In the genomic region with DNA sequence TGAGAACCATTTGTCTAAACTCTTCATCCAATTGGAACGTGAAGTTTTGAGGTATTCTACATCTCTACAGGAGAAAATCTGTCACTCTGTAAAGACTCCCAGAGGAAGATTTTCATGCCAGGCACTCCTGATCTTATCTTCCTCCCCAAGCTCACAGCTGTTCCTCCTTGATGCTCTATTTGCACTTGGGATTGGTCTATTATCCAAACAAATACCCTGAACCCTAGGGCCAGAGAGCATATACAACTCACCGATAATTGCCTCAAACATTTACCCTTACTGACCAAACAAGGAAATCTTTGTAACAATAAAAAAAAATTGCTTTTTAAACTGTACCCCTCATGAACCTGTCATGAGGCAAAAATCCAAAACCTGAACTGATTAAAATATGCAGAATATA, we compare ENCODE assay signal across 16 cellular contexts.
DNase-seq lines count a peak whose midpoint lies in the region; ATAC-seq lines count a peak whose summit lies in the region.
"Had no signal": no experiment of that assay in that cellular context is flagged by ENCODE, and none has a peak within 500 bp of the region (broad histone marks: within the 10 kb centered on the region; RNA-seq: fewer than 3 reads in every experiment).

No MANE protein-coding gene starts in this region.

- H3K9me3 Mint-ChIP-seq in activated T-cell treated with anti-CD3 and anti-CD28 coated beads, Interleukin-2, amount 50 U/mL, for 72 hours: no peaks in the 10 kb centered on the region
- H3K9me3 Mint-ChIP-seq: T-cell had no signal

- no peak overlapping the region for H2BK120ac ChIP-seq in mesendoderm (ENCODE audit: low read depth, low read length)

- no peak overlapping the region for H3K18ac ChIP-seq in mesendoderm (ENCODE audit: low read length)

- H4K5ac ChIP-seq in mesendoderm (ENCODE audit: low read length): no peak overlapping the region

- no peak overlapping the region for H3K4me3 ChIP-seq in mesendoderm (ENCODE audit: low read length)
- H3K4me3 ChIP-seq: K562 had no signal

- H3K36me3 Mint-ChIP-seq in activated T-cell treated with anti-CD3 and anti-CD28 coated beads, Interleukin-2, amount 50 U/mL, for 72 hours (ENCODE audit: insufficient read depth in 2 of 2): no peaks in the 10 kb centered on the region
- H3K36me3 Mint-ChIP-seq: T-cell had no signal

- no peaks in the 10 kb centered on the region for H3K36me3 ChIP-seq in mesendoderm (ENCODE audit: control insufficient read depth, insufficient read depth, low read length)

- H3K4me1 ChIP-seq in mesendoderm (ENCODE audit: control insufficient read depth, low read depth, low read length): no peaks in the 10 kb centered on the region

- no peak overlapping the region for H3K9ac ChIP-seq in mesendoderm (ENCODE audit: low read length)
- H3K9ac ChIP-seq: SK-N-SH had no signal

- no peak overlapping the region for H2AK5ac ChIP-seq in mesendoderm (ENCODE audit: low read length)

- no peak overlapping the region for H3K23ac ChIP-seq in mesendoderm (ENCODE audit: low read length)

- no peaks in the 10 kb centered on the region for H3K79me2 ChIP-seq in mesendoderm (ENCODE audit: control insufficient read depth, insufficient read depth, low read length)

- H3K4ac ChIP-seq in mesendoderm (ENCODE audit: low read depth, low read length): no peak overlapping the region

- H3K27me3 ChIP-seq in mesendoderm (ENCODE audit: insufficient read depth, low read length, poor library complexity): no peaks in the 10 kb centered on the region

- H3K27ac ChIP-seq in mesendoderm (ENCODE audit: low read depth, low read length): no peak overlapping the region

- no peak overlapping the region for H3K56ac ChIP-seq in mesendoderm (ENCODE audit: low read length)

- no peak overlapping the region for H3K27ac Mint-ChIP-seq in activated T-cell treated with anti-CD3 and anti-CD28 coated beads, Interleukin-2, amount 50 U/mL, for 72 hours
- H3K27ac Mint-ChIP-seq: T-cell had no signal

- peak; percentile 39 for DNase-seq in NCI-H2227 (lab: John Stamatoyannopoulos, UW; ENCODE audit: unreplicated experiment)
- DNase-seq in NCI-H2227 treated with DMSO at 0.1 percent for 48 hours (lab: John Stamatoyannopoulos, UW): no peak
- DNase-seq in DMS53 treated with DMSO at 0.1 percent for 48 hours (lab: John Stamatoyannopoulos, UW; ENCODE audit: unreplicated experiment): peak; percentile 23
- peak; percentile 87 for DNase-seq in NCI-H748 (lab: John Stamatoyannopoulos, UW; ENCODE audit: unreplicated experiment)
- DNase-seq in mesendoderm: peak; percentile 3
- no peak for DNase-seq in globus pallidus (ENCODE audit: low spot score)
- DNase-seq in activated T-cell treated with anti-CD3 and anti-CD28 coated beads, Interleukin-2, amount 50 U/mL, for 72 hours: no peak
- DNase-seq: MV-4-11, NCI-H187, NCI-H2171 treated with DMSO at 0.1 percent for 48 hours, NCI-H526, SK-N-SH, T-cell had no signal

- WGBS in mesendoderm (ENCODE audit: extremely low coverage, insufficient coverage, low lambda C conversion rate): no CpG with 5 or more reads among the region's 2 CpGs

- no peak overlapping the region for H2BK15ac ChIP-seq in mesendoderm (replicated peaks; ENCODE audit: low read depth)

- H4K8ac ChIP-seq in mesendoderm (ENCODE audit: low read depth, low read length): no peak overlapping the region

- H3K4me3 Mint-ChIP-seq in activated T-cell treated with anti-CD3 and anti-CD28 coated beads, Interleukin-2, amount 50 U/mL, for 72 hours: no peak overlapping the region
- H3K4me3 Mint-ChIP-seq: T-cell had no signal

- H3K79me1 ChIP-seq in mesendoderm (ENCODE audit: low read length): no peaks in the 10 kb centered on the region

- H3K4me1 Mint-ChIP-seq in activated T-cell treated with anti-CD3 and anti-CD28 coated beads, Interleukin-2, amount 50 U/mL, for 72 hours (ENCODE audit: low read depth): peaks cover 8% of the 10 kb centered on the region

- no peaks in the 10 kb centered on the region for H3K27me3 Mint-ChIP-seq in activated T-cell treated with anti-CD3 and anti-CD28 coated beads, Interleukin-2, amount 50 U/mL, for 72 hours (ENCODE audit: low read depth)
- H3K27me3 Mint-ChIP-seq: T-cell had no signal

- no peak for ATAC-seq in activated T-cell treated with anti-CD3 and anti-CD28 coated beads, Interleukin-2, amount 50 U/mL, for 72 hours (replicated peaks in 1 of 2)
- ATAC-seq: K562, Panc1, Right ventricle myocardium inferior, T-cell had no signal

- H3K4me2 ChIP-seq in mesendoderm (ENCODE audit: low read length): no peak overlapping the region
- H3K4me2 ChIP-seq: SK-N-SH had no signal

- H2BK5ac ChIP-seq in mesendoderm (ENCODE audit: low read length): no peak overlapping the region

Comparison
In these comparisons a context has a peak if more than half of its experiments do, and no peak if none do; other contexts are left out.
1. DNase-seq: peak in NCI-H2227 (single experiment), DMS53 treated with DMSO at 0.1 percent for 48 hours (single experiment), NCI-H748 (single experiment) and mesendoderm (single experiment); none in NCI-H2227 treated with DMSO at 0.1 percent for 48 hours (single experiment), globus pallidus (single experiment) and activated T-cell treated with anti-CD3 and anti-CD28 coated beads, Interleukin-2, amount 50 U/mL, for 72 hours (0 of 2).